ENCODE assay signal across 11 cellular contexts in the genomic region with DNA sequence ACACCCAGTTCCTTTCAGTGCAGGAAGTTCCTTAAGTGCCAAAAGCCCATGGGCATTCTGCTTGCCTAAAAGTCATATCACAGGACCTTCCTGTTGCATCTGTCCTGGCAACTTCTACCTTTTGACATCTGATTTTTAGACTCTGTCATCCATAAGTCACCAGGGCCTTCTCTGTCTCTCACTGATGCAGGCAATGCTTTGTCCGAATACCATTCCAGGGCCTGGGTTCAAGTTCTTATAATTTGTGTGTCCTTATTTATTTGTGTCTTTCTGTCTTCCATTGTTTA.
"Had no signal": no experiment of that assay in that cellular context is flagged by ENCODE, and none has a peak within 500 bp of the region (broad histone marks: within the 10 kb centered on the region; RNA-seq: fewer than 3 reads in every experiment).

No MANE protein-coding gene starts in this region.

- FAIRE-seq: kidney had no signal

- H3K36me3 ChIP-seq: cardiac muscle cell, colonic mucosa, gastroesophageal sphincter, suprapubic skin had no signal

- DNase-seq: activated CD4-positive, CD25-positive, alpha-beta regulatory T cell; activated naive CD4-positive, alpha-beta T cell; cerebellar nuclear complex; effector memory CD4-positive, alpha-beta T cell; kidney; right cardiac atrium; tibial artery had no signal

- ATAC-seq: gastroesophageal sphincter had no signal

- H3K9me3 ChIP-seq: colonic mucosa, suprapubic skin, tibial artery had no signal

- H3K27ac ChIP-seq: cardiac muscle cell, colonic mucosa, gastroesophageal sphincter, suprapubic skin, tibial artery had no signal

- H3K4me1 ChIP-seq: colonic mucosa, gastroesophageal sphincter, tibial artery had no signal

- H3K4me3 ChIP-seq: cardiac muscle cell, colonic mucosa, gastroesophageal sphincter, suprapubic skin, tibial artery had no signal

- H3K27me3 ChIP-seq: cardiac muscle cell, colonic mucosa, gastroesophageal sphincter, suprapubic skin, tibial artery had no signal
